6 cellular contexts compared by ENCODE assay signal in the genomic region with DNA sequence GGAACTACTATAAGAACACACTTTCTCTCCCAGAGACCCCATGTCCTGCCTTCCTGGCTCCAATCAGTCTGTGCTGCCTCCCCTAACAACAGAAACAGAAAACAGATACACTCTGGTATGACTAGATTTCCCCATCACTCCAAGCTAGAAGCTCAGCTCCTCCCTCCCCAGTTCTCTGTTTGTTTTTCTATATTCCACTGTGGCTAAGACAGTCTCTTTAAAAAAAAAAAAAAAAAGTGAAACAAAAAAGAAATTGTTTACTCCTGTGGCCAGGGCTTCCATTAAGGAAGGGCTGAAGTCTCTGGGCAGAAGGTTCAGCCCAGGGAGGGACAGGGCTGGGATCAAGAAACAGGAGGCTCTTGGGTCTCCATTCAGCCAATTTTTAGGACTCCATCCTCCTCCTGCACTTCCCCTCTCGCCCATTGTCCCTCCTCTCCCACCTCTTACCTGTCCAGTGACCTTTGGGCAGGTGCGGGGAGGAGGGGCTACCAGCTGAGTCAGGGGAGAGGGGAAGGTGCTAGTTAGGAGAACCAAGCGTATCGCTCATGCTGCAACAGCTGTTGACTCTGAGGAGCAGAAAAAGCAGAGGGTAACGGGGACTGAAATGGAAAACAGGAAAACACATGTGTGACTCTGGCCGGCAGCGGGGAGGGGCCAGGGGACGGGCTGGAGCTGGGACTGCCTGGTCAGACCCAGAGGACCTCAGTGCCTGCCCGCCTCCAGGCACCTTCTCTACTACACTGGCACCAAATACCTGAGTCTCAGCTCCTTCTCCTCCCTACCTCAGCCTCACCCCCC. TPM values are rescaled to one million over a fixed set of nuclear protein-coding genes. Genes with fewer than 3 reads are reported as not detected.
DNase-seq lines count a peak whose midpoint lies in the region; ATAC-seq and TF ChIP-seq lines count a peak whose summit lies in the region.

No MANE protein-coding gene starts in this region.

- H3K27ac ChIP-seq in AG04450 (ENCODE audit: low read depth, low read length): peak overlapping the region; percentile 92
- peak overlapping the region; percentile 4 to 62 for H3K27ac ChIP-seq in esophagus (ENCODE audit: low read depth in 2 of 2, low read length in 1 of 2)
- H3K27ac ChIP-seq in skeletal muscle tissue (ENCODE audit: low read depth, low read length): peak overlapping the region; percentile 27

- H3K9me3 ChIP-seq in AG04450 (ENCODE audit: control insufficient read depth, insufficient read depth, low read length) (no peaks in the 10 kb centered on the region; the same call in 1 of the 2 replicates), esophagus (ENCODE audit: control insufficient read depth in 2 of 2, insufficient read depth in 1 of 2, low read depth in 1 of 2, low read length in 1 of 2) (no peaks in the 10 kb centered on the region), skeletal muscle tissue (ENCODE audit: control insufficient read depth in 3 of 3, low read length in 3 of 3) (no peaks in the 10 kb centered on the region)

- no peak for TF ChIP-seq CTCF in AG04450 (IDR thresholded peaks at IDR 0.05; ENCODE audit: low read depth, low read length)

- H3K4me3 ChIP-seq in AG04450 (ENCODE audit: low read depth, low read length) (peak overlapping the region; percentile 56), esophagus (ENCODE audit: low read depth in 1 of 2, low read length in 2 of 2) (no peak overlapping the region), skeletal muscle tissue (ENCODE audit: low read length in 3 of 3) (peak overlapping the region in 2 of 3 donors; percentile 49 to 70)

- ATAC-seq in HG03342 (IDR thresholded peaks at IDR 0.05; ENCODE audit: unreplicated experiment) (peak; percentile 51), GM18858 (IDR thresholded peaks at IDR 0.05; ENCODE audit: unreplicated experiment) (no peak)

- peak overlapping the region in 1 of 3 donors; percentile 45 for H3K9ac ChIP-seq in skeletal muscle tissue (ENCODE audit: low read depth in 1 of 3, low read length in 3 of 3)

- peaks cover 0 to 6% of the 10 kb centered on the region in 2 donors for H3K4me1 ChIP-seq in esophagus (ENCODE audit: control insufficient read depth in 2 of 2, insufficient read depth in 2 of 2, low read length in 1 of 2)
- H3K4me1 ChIP-seq in skeletal muscle tissue (ENCODE audit: control insufficient read depth in 3 of 3, insufficient read depth in 3 of 3, low read length in 3 of 3): peaks cover 13 to 17% (median 14%) of the 10 kb centered on the region in 3 donors

- 34 to 50% methylated on average over 9 of the region's 9 CpGs for WGBS in esophagus, 2 donors

- POLR2A ChIA-PET in AG04450 (lab: Yijun Ruan, JAX): interaction anchor here (0.6 to 1.9 kb wide), 5 partner anchors 17 to 479 kb away, joined by 3 to 7 read pairs (median 4); partner anchors contain the start of genes MMP14 and OXA1L

- H3K27me3 ChIP-seq in AG04450 (ENCODE audit: control insufficient read depth, insufficient read depth, low read length): no peaks in the 10 kb centered on the region
- H3K27me3 ChIP-seq in esophagus (ENCODE audit: control insufficient read depth in 1 of 2, insufficient read depth in 2 of 2, low read length in 2 of 2): no peaks in the 10 kb centered on the region
- peaks cover 0 to 7% (median 4%) of the 10 kb centered on the region in 3 donors for H3K27me3 ChIP-seq in skeletal muscle tissue (ENCODE audit: control insufficient read depth in 3 of 3, insufficient read depth in 3 of 3, low read length in 3 of 3)

- DNase-seq in AG04450 (ENCODE audit: low read depth, low spot score) (no peak), NCI-H2107 treated with DMSO at 0.1 percent for 48 hours (lab: John Stamatoyannopoulos, UW; ENCODE audit: unreplicated experiment) (no peak)

- CTCF ChIA-PET in AG04450 (lab: Charles Lee): interaction anchor here (0.6 to 8.7 kb wide), 11 partner anchors 8 to 264 kb away, joined by 3 to 217 read pairs (median 4); partner anchors contain the start of gene HAUS4

- H3K36me3 ChIP-seq in esophagus (ENCODE audit: control insufficient read depth in 2 of 2, insufficient read depth in 2 of 2, low read length in 1 of 2) (no peaks in the 10 kb centered on the region), skeletal muscle tissue (ENCODE audit: control insufficient read depth in 3 of 3, insufficient read depth in 3 of 3, low read length in 3 of 3) (no peaks in the 10 kb centered on the region)

RNA-seq across cellular contexts. Expression of gene SLC7A7, which starts 4.2 kb away (rescaled TPM):
- 7.5 and 7.7 TPM in 2 replicates for polyA plus RNA-seq in AG04450 (2011; rRNA removed)
- polyA minus RNA-seq in AG04450 (2011; rRNA and poly(A)+ RNA removed): 6.8 and 9.1 TPM in 2 replicates
- polyA plus RNA-seq in esophagus: 1 to 10 TPM in 1 of 2 donors, under 1 TPM in 1; 0.98 to 1.5 TPM
- total RNA-seq in skeletal muscle tissue: 15.1 TPM

RNA-seq across cellular contexts. Expression of gene MRPL52, which starts 10.3 kb away (rescaled TPM):
- polyA plus RNA-seq in AG04450 (2011; rRNA removed) (71.8 and 78.1 TPM in 2 replicates), esophagus (100 to 1,000 TPM in 1 of 2 donors, 10 to 100 TPM in 1; 99.8 to 182 TPM)
- 17.4 and 20.0 TPM in 2 replicates for polyA minus RNA-seq in AG04450 (2011; rRNA and poly(A)+ RNA removed)
- total RNA-seq in skeletal muscle tissue: 16.7 TPM

RNA-seq across cellular contexts. Expression of gene MMP14, which starts 17.0 kb away (rescaled TPM):
- 365 and 448 TPM in 2 replicates for polyA plus RNA-seq in AG04450 (2011; rRNA removed)
- polyA minus RNA-seq in AG04450 (2011; rRNA and poly(A)+ RNA removed): 257 and 350 TPM in 2 replicates
- 10 to 100 TPM; 54.1 to 81.6 TPM for polyA plus RNA-seq in esophagus
- 96.0 TPM for total RNA-seq in skeletal muscle tissue

RNA-seq across cellular contexts. Expression of gene LRP10, which starts 52.1 kb away (rescaled TPM):
- polyA plus RNA-seq in AG04450 (2011; rRNA removed) (87.8 and 125 TPM in 2 replicates), esophagus (100 to 1,000 TPM in 1 of 2 donors, 10 to 100 TPM in 1; 69.8 to 129 TPM)
- 128 and 185 TPM in 2 replicates for polyA minus RNA-seq in AG04450 (2011; rRNA and poly(A)+ RNA removed)
- total RNA-seq in skeletal muscle tissue: 11.0 TPM

RNA-seq across cellular contexts. Expression of gene OXA1L, which starts 52.9 kb away (rescaled TPM):
- 181 and 198 TPM in 2 replicates for polyA plus RNA-seq in AG04450 (2011; rRNA removed)
- 119 and 133 TPM in 2 replicates for polyA minus RNA-seq in AG04450 (2011; rRNA and poly(A)+ RNA removed)
- 10 to 100 TPM; 51.6 to 88.9 TPM for polyA plus RNA-seq in esophagus
- total RNA-seq in skeletal muscle tissue: 79.9 TPM

Comparison
In these comparisons a context has a peak if more than half of its experiments do, and no peak if none do; other contexts are left out.
1. H3K27ac ChIP-seq: peak in every context shown above with its lines; median percentile 92 in AG04450; 33 in esophagus; 27 in skeletal muscle tissue.
2. H3K4me3 ChIP-seq: peak in AG04450 (single experiment) and skeletal muscle tissue (2 of 3); none in esophagus (0 of 2).